ENCODE assay signal across 1 cellular context in genomic region chr12:121791671-121792496, GRCh38.
A peak's percentile ranks its signal among the peaks of the same experiment; 100 is the strongest.
TF ChIP-seq lines count a peak whose summit lies in the region.

No MANE protein-coding gene starts in this region.

TF ChIP-seq in A549, 52 proteins besides CTCF, POLR2A, EP300 and RAD21 (continued from another document):
- no peak for TF ChIP-seq MAFK (IDR thresholded peaks at IDR 0.05; ENCODE audit: partially characterized antibody)
- no peak for TF ChIP-seq KDM5A (IDR thresholded peaks at IDR 0.05)
- TF ChIP-seq SREBF2 (IDR thresholded peaks at IDR 0.05), result no peak
- TF ChIP-seq EHMT2 (IDR thresholded peaks at IDR 0.05; ENCODE audit: low read depth), result no peak
- TF ChIP-seq GATA3 (IDR thresholded peaks at IDR 0.05; ENCODE audit: borderline replicate concordance), result peak; percentile 23; the same call in 1 of the 2 replicates
- TF ChIP-seq CBX8 (IDR thresholded peaks at IDR 0.05), result no peak
- peak; percentile 47 for TF ChIP-seq MAX (IDR thresholded peaks at IDR 0.05)
- TF ChIP-seq JUN (IDR thresholded peaks at IDR 0.05), result peak in 1 of 2 experiments; percentile 59; a peak in 1 of 5 replicates
- no peak for TF ChIP-seq PBX3 (IDR thresholded peaks at IDR 0.05)
- TF ChIP-seq HES2 (IDR thresholded peaks at IDR 0.05), result no peak
- TF ChIP-seq POLR2AphosphoS2 (conservative IDR thresholded peaks at IDR 0.05; ENCODE audit: low read length), result no peak
